ENCODE assay signal across 20 cellular contexts in genomic region chr10:12888470-12888869, GRCh38.
DNase-seq lines count a peak whose midpoint lies in the region; ATAC-seq and TF ChIP-seq lines count a peak whose summit lies in the region.
"Had no signal": no experiment of that assay in that cellular context is flagged by ENCODE, and none has a peak within 500 bp of the region (broad histone marks: within the 10 kb centered on the region; RNA-seq: fewer than 3 reads in every experiment).

No MANE protein-coding gene starts in this region.

- H2BK15ac ChIP-seq in mesenchymal stem cell (ENCODE audit: low read depth, poor library complexity, severe bottlenecking): no peak overlapping the region

- no peak overlapping the region for H3K18ac ChIP-seq in mesenchymal stem cell (ENCODE audit: low read depth in 1 of 2, low read length in 2 of 2)

- no peak for TF ChIP-seq POLR2A in testis (IDR thresholded peaks at IDR 0.05)

- no peak overlapping the region for H2BK5ac ChIP-seq in mesenchymal stem cell (ENCODE audit: low read depth, low read length, poor library complexity, severe bottlenecking)

- no peak overlapping the region for H3K23ac ChIP-seq in mesenchymal stem cell (ENCODE audit: low read length in 2 of 2)

- H3K4me2 ChIP-seq in mesenchymal stem cell (ENCODE audit: low read length, poor library complexity, severe bottlenecking): no peak overlapping the region

- H2BK12ac ChIP-seq in mesenchymal stem cell (ENCODE audit: low read length in 2 of 2): no peak overlapping the region

- H3K36me3 ChIP-seq in mesenchymal stem cell (ENCODE audit: control insufficient read depth in 1 of 2, insufficient read depth in 2 of 2, low read depth in 1 of 2, low read length in 2 of 2) (no peaks in the 10 kb centered on the region), testis (ENCODE audit: low read depth, missing control alignments) (no peaks in the 10 kb centered on the region), aorta (ENCODE audit: control insufficient read depth in 1 of 2, insufficient read depth in 2 of 2, low read length in 1 of 2) (no peaks in the 10 kb centered on the region)
- H3K36me3 ChIP-seq: BE2C had no signal

- H4K91ac ChIP-seq in mesenchymal stem cell (ENCODE audit: low read length): no peak overlapping the region

- no peak overlapping the region for H2BK120ac ChIP-seq in mesenchymal stem cell (ENCODE audit: low read depth, low read length)

- H3K4me1 ChIP-seq in mesenchymal stem cell (ENCODE audit: control insufficient read depth, insufficient read depth, low read depth, low read length): no peaks in the 10 kb centered on the region
- peaks cover 6% of the 10 kb centered on the region for H3K4me1 ChIP-seq in testis
- peaks cover 5 to 11% of the 10 kb centered on the region in 2 donors for H3K4me1 ChIP-seq in aorta (ENCODE audit: control insufficient read depth in 1 of 2, insufficient read depth in 2 of 2, low read length in 2 of 2)
- H3K4me1 ChIP-seq: BE2C had no signal

- 74% methylated on average over 2 of the region's 2 CpGs for WGBS in mesenchymal stem cell
- 49 to 55% methylated on average over 2 of the region's 2 CpGs for WGBS in testis, 2 donors
- WGBS in aorta, 2 donors: 7 to 8% methylated on average over 2 of the region's 2 CpGs

- H3K27ac ChIP-seq in coronary artery: peak overlapping the region; percentile 81 to 82
- H3K27ac ChIP-seq in mesenchymal stem cell (ENCODE audit: low read length, poor library complexity, severe bottlenecking): no peak overlapping the region
- H3K27ac ChIP-seq in testis: peak overlapping the region; percentile 39 to 46
- H3K27ac ChIP-seq in aorta (ENCODE audit: low read depth in 1 of 2, low read length in 2 of 2): peak overlapping the region; percentile 78 to 94

- H3K4me3 ChIP-seq in coronary artery: no peak overlapping the region
- H3K4me3 ChIP-seq in mesenchymal stem cell (ENCODE audit: insufficient read depth in 1 of 2, low read depth in 1 of 2, low read length in 2 of 2): no peak overlapping the region
- H3K4me3 ChIP-seq in testis: no peak overlapping the region
- no peak overlapping the region for H3K4me3 ChIP-seq in aorta (ENCODE audit: low read length in 2 of 2)
- H3K4me3 ChIP-seq: GM12878 had no signal

- H3K27me3 ChIP-seq in mesenchymal stem cell (ENCODE audit: control insufficient read depth in 1 of 2, insufficient read depth in 1 of 2, low read length in 2 of 2): peaks cover 30 to 33% of the 10 kb centered on the region in 2 experiments
- no peaks in the 10 kb centered on the region for H3K27me3 ChIP-seq in testis
- no peaks in the 10 kb centered on the region for H3K27me3 ChIP-seq in aorta (ENCODE audit: control insufficient read depth in 1 of 2, insufficient read depth in 2 of 2, low read length in 1 of 2)
- H3K27me3 ChIP-seq: BE2C had no signal

- H3K9me3 ChIP-seq in mesenchymal stem cell (ENCODE audit: control insufficient read depth, low read length): peaks cover 32% of the 10 kb centered on the region
- H3K9me3 ChIP-seq in testis: no peaks in the 10 kb centered on the region
- no peaks in the 10 kb centered on the region for H3K9me3 ChIP-seq in aorta (ENCODE audit: control insufficient read depth, low read length)
- H3K9me3 ChIP-seq: BE2C had no signal

- no peak overlapping the region for H2AK5ac ChIP-seq in mesenchymal stem cell (ENCODE audit: low read length, severe bottlenecking)

- ATAC-seq in aorta (ENCODE audit: low FRiP score): peak; percentile 65
- ATAC-seq: GM12878, HepG2 had no signal

- intact Hi-C loops in testis (cut with DNase I; ENCODE audit: low total_unique reads) (no loop called here), aorta (cut with DNase I) (no loop called here)

- TF ChIP-seq CTCF in coronary artery (IDR thresholded peaks at IDR 0.05) (no peak), testis (IDR thresholded peaks at IDR 0.05) (no peak)

- no peak overlapping the region for H3K9ac ChIP-seq in mesenchymal stem cell (ENCODE audit: low read length)

- H2AFZ ChIP-seq in mesenchymal stem cell (ENCODE audit: low read depth, low read length): no peak overlapping the region

- H3K4ac ChIP-seq in mesenchymal stem cell (ENCODE audit: low read depth in 1 of 2, low read length in 2 of 2): no peak overlapping the region

- H3K14ac ChIP-seq in mesenchymal stem cell (ENCODE audit: low read length in 2 of 2): no peak overlapping the region

- peak overlapping the region; percentile 14 for H4K8ac ChIP-seq in mesenchymal stem cell (ENCODE audit: low read length)

- DNase-seq in coronary artery (ENCODE audit: low spot score) (no peak), mesenchymal stem cell (no peak), testis (peak; percentile 58), aorta (no peak), NCI-H2171 treated with DMSO at 0.1 percent for 48 hours (lab: John Stamatoyannopoulos, UW) (no peak), occipital lobe (lab: John Stamatoyannopoulos, UW) (no peak), iPS-NIHi11 (ENCODE audit: low spot score) (no peak)
- DNase-seq: ACHN; BE2C; C1 segment of cervical spinal cord; CD4-positive, CD25-positive, alpha-beta regulatory T cell; CD8-positive, alpha-beta memory T cell; COR-L47; DMS 273 treated with DMSO at 0.1 percent for 48 hours; DMS53; DND-41; EL; H9 had no signal

- no peaks in the 10 kb centered on the region for H3K79me1 ChIP-seq in mesenchymal stem cell (replicated peaks; ENCODE audit: low read length, poor library complexity, severe bottlenecking)
